In genomic region chr18:77299706-77300105, GRCh38 we compare ENCODE assay signal across 36 cellular contexts. TPM values are rescaled to one million over a fixed set of nuclear protein-coding genes. Genes with fewer than 3 reads are reported as not detected.
"Had no signal": no experiment of that assay in that cellular context is flagged by ENCODE, and none has a peak within 500 bp of the region (broad histone marks: within the 10 kb centered on the region; RNA-seq: fewer than 3 reads in every experiment).

No MANE protein-coding gene starts in this region.

- H3K27me3 ChIP-seq: body of pancreas, brain microvascular endothelial cell had no signal

- H3K27me3 Mint-ChIP-seq: activated CD4-positive, alpha-beta memory T cell treated with anti-CD3 and anti-CD28 coated beads, Interleukin-2, amount 10 ng/mL, durations not matched to agents 7 days and 5 days; activated CD8-positive, alpha-beta memory T cell treated with anti-CD3 and anti-CD28 coated beads, Interleukin-2, amount 10 ng/mL, durations not matched to agents 7 days and 5 days; activated naive CD4-positive, alpha-beta T cell treated with anti-CD3 and anti-CD28 coated beads, Interleukin-2, amount 10 ng/mL, durations not matched to agents 7 days and 5 days had no signal

- H3K27ac Mint-ChIP-seq: activated CD4-positive, alpha-beta memory T cell treated with anti-CD3 and anti-CD28 coated beads, Interleukin-2, amount 10 ng/mL, durations not matched to agents 7 days and 5 days; activated CD4-positive, alpha-beta T cell treated with anti-CD3 and anti-CD28 coated beads for 36 hours; activated CD4-positive, alpha-beta T cell treated with anti-CD3 and anti-CD28 coated beads, Interleukin-2, amount 10 ng/mL, durations not matched to agents 7 days and 5 days; activated CD8-positive, alpha-beta memory T cell treated with anti-CD3 and anti-CD28 coated beads, Interleukin-2, amount 10 ng/mL, durations not matched to agents 7 days and 5 days; activated CD8-positive, alpha-beta T cell treated with anti-CD3 and anti-CD28 coated beads, Interleukin-2, amount 10 ng/mL, durations not matched to agents 7 days and 5 days; activated naive CD4-positive, alpha-beta T cell treated with anti-CD3 and anti-CD28 coated beads, Interleukin-2, amount 10 ng/mL, durations not matched to agents 7 days and 5 days; activated naive CD4-positive, alpha-beta T cell treated with anti-CD3 and anti-CD28 coated beads, Interleukin-2, amount 50 U/mL, for 24 hours; activated naive CD8-positive, alpha-beta T cell; activated naive CD8-positive, alpha-beta T cell treated with anti-CD3 and anti-CD28 coated beads, Interleukin-2, amount 10 ng/mL, durations not matched to agents 7 days and 5 days; activated naive CD8-positive, alpha-beta T cell treated with anti-CD3 and anti-CD28 coated beads, Interleukin-2, amount 50 U/mL, for 24 hours; activated T-cell treated with anti-CD3 and anti-CD28 coated beads, Interleukin-2, amount 50 U/mL, for 24 hours; activated T-helper 2 cell treated with anti-CD3 and anti-CD28 coated beads, Interferon-gamma antibody, Interleukin-2, Interleukin-4, amounts not matched to agents 10 μg/mL and 5 μg/mL and 100 μg/mL, durations not matched to agents 14 hours and 24 hours and 36 hours; T-helper 1 cell treated with Interleukin-12 subunit alpha and Interleukin-12 subunit beta and Interleukin-4 antibody, amounts not matched to agents 30 μg/mL and 1 μg/mL, for 36 hours; T-helper 2 cell treated with Interferon-gamma antibody and Interleukin-4, amounts not matched to agents 5 μg/mL and 100 μg/mL, for 36 hours; WTC11 had no signal

- H3K4me3 ChIP-seq: body of pancreas, breast epithelium had no signal

- H3K36me3 ChIP-seq: brain microvascular endothelial cell, breast epithelium, WERI-Rb-1 had no signal

- H3K4me1 ChIP-seq: breast epithelium had no signal

- DNase-seq: activated CD4-positive, alpha-beta memory T cell treated with anti-CD3 and anti-CD28 coated beads, Interleukin-2, amount 10 ng/mL, durations not matched to agents 7 days and 5 days; activated CD4-positive, alpha-beta T cell treated with anti-CD3 and anti-CD28 coated beads for 1 hour; activated CD4-positive, alpha-beta T cell treated with anti-CD3 and anti-CD28 coated beads for 36 hours; activated CD4-positive, alpha-beta T cell treated with anti-CD3 and anti-CD28 coated beads for 48 hours; activated CD4-positive, alpha-beta T cell treated with anti-CD3 and anti-CD28 coated beads, Interleukin-2, amount 10 ng/mL, durations not matched to agents 7 days and 5 days; activated CD4-positive, alpha-beta T cell treated with anti-CD3 and anti-CD28 coated beads, Interleukin-2, amount 50 U/mL, for 48 hours; activated CD4-positive, CD25-positive, alpha-beta regulatory T cell; activated CD8-positive, alpha-beta memory T cell treated with anti-CD3 and anti-CD28 coated beads for 24 hours; activated CD8-positive, alpha-beta memory T cell treated with anti-CD3 and anti-CD28 coated beads, Interleukin-2, amount 10 ng/mL, durations not matched to agents 7 days and 5 days; activated CD8-positive, alpha-beta memory T cell treated with anti-CD3 and anti-CD28 coated beads, Interleukin-2, amount 50 U/mL, for 48 hours; activated CD8-positive, alpha-beta T cell treated with anti-CD3 and anti-CD28 coated beads, Interleukin-2, amount 10 ng/mL, durations not matched to agents 7 days and 5 days; activated effector memory CD4-positive, alpha-beta T cell treated with Interleukin-2 at 50 U/mL for 16 hours; activated gamma-delta T cell; activated naive CD4-positive, alpha-beta T cell treated with anti-CD3 and anti-CD28 coated beads, Interleukin-2, amount 10 ng/mL, durations not matched to agents 7 days and 5 days; activated naive CD4-positive, alpha-beta T cell treated with Interleukin-2 at 50 U/mL for 16 hours; activated naive CD8-positive, alpha-beta T cell treated with anti-CD3 and anti-CD28 coated beads, Interleukin-2, amount 10 ng/mL, durations not matched to agents 7 days and 5 days; activated naive CD8-positive, alpha-beta T cell treated with anti-CD3 and anti-CD28 coated beads, Interleukin-2, amount 50 U/mL, for 24 hours; activated T-cell treated with anti-CD3 and anti-CD28 coated beads, Interleukin-2, amount 50 U/mL, for 24 hours; activated T-cell treated with anti-CD3 and anti-CD28 coated beads, Interleukin-2, amount 50 U/mL, for 48 hours; aorta; body of pancreas; brain microvascular endothelial cell; central memory CD4-positive, alpha-beta T cell; T-helper 1 cell; T-helper 2 cell; T-helper 9 cell; WERI-Rb-1 had no signal

- H3K9me3 Mint-ChIP-seq: activated CD4-positive, alpha-beta memory T cell treated with anti-CD3 and anti-CD28 coated beads, Interleukin-2, amount 10 ng/mL, durations not matched to agents 7 days and 5 days; activated CD4-positive, alpha-beta T cell treated with anti-CD3 and anti-CD28 coated beads, Interleukin-2, amount 10 ng/mL, durations not matched to agents 7 days and 5 days; activated naive CD4-positive, alpha-beta T cell treated with anti-CD3 and anti-CD28 coated beads, Interleukin-2, amount 10 ng/mL, durations not matched to agents 7 days and 5 days; activated naive CD4-positive, alpha-beta T cell treated with anti-CD3 and anti-CD28 coated beads, Interleukin-2, amount 50 U/mL, for 24 hours; activated naive CD8-positive, alpha-beta T cell treated with anti-CD3 and anti-CD28 coated beads, Interleukin-2, amount 10 ng/mL, durations not matched to agents 7 days and 5 days; activated naive CD8-positive, alpha-beta T cell treated with anti-CD3 and anti-CD28 coated beads, Interleukin-2, amount 50 U/mL, for 24 hours; activated T-cell treated with anti-CD3 and anti-CD28 coated beads, Interleukin-2, amount 50 U/mL, for 24 hours; activated T-helper 2 cell treated with anti-CD3 and anti-CD28 coated beads, Interferon-gamma antibody, Interleukin-2, Interleukin-4, amounts not matched to agents 10 μg/mL and 5 μg/mL and 100 μg/mL, durations not matched to agents 14 hours and 24 hours and 36 hours; T-helper 1 cell treated with Interleukin-12 subunit alpha and Interleukin-12 subunit beta and Interleukin-4 antibody, amounts not matched to agents 30 μg/mL and 1 μg/mL, for 36 hours; T-helper 2 cell treated with Interferon-gamma antibody and Interleukin-4, amounts not matched to agents 5 μg/mL and 100 μg/mL, for 36 hours; WTC11 had no signal

- H3K27ac ChIP-seq: brain microvascular endothelial cell, breast epithelium, WERI-Rb-1 had no signal

- ATAC-seq: activated CD4-positive, alpha-beta T cell treated with anti-CD3 and anti-CD28 coated beads for 36 hours; activated CD4-positive, CD25-positive, alpha-beta regulatory T cell treated with anti-CD3 and anti-CD28 coated beads, Interleukin-2, amount 50 U/mL, for 24 hours; activated CD8-positive, alpha-beta memory T cell treated with anti-CD3 and anti-CD28 coated beads, Interleukin-2, amount 10 ng/mL, durations not matched to agents 7 days and 5 days; activated CD8-positive, alpha-beta T cell treated with anti-CD3 and anti-CD28 coated beads, Interleukin-2, amount 10 ng/mL, durations not matched to agents 7 days and 5 days; activated naive CD8-positive, alpha-beta T cell treated with anti-CD3 and anti-CD28 coated beads, Interleukin-2, amount 50 U/mL, for 24 hours; WTC11 had no signal

- H3K4me3 Mint-ChIP-seq: activated CD4-positive, alpha-beta memory T cell treated with anti-CD3 and anti-CD28 coated beads, Interleukin-2, amount 10 ng/mL, durations not matched to agents 7 days and 5 days; activated CD4-positive, alpha-beta T cell treated with anti-CD3 and anti-CD28 coated beads for 36 hours; activated CD4-positive, alpha-beta T cell treated with anti-CD3 and anti-CD28 coated beads, Interleukin-2, amount 10 ng/mL, durations not matched to agents 7 days and 5 days; activated CD8-positive, alpha-beta memory T cell treated with anti-CD3 and anti-CD28 coated beads, Interleukin-2, amount 10 ng/mL, durations not matched to agents 7 days and 5 days; activated CD8-positive, alpha-beta T cell treated with anti-CD3 and anti-CD28 coated beads, Interleukin-2, amount 10 ng/mL, durations not matched to agents 7 days and 5 days; activated naive CD4-positive, alpha-beta T cell treated with anti-CD3 and anti-CD28 coated beads, Interleukin-2, amount 10 ng/mL, durations not matched to agents 7 days and 5 days; activated naive CD4-positive, alpha-beta T cell treated with anti-CD3 and anti-CD28 coated beads, Interleukin-2, amount 50 U/mL, for 24 hours; activated naive CD8-positive, alpha-beta T cell; activated naive CD8-positive, alpha-beta T cell treated with anti-CD3 and anti-CD28 coated beads, Interleukin-2, amount 10 ng/mL, durations not matched to agents 7 days and 5 days; activated naive CD8-positive, alpha-beta T cell treated with anti-CD3 and anti-CD28 coated beads, Interleukin-2, amount 50 U/mL, for 24 hours; activated T-cell treated with anti-CD3 and anti-CD28 coated beads, Interleukin-2, amount 50 U/mL, for 24 hours; T-helper 1 cell treated with Interleukin-12 subunit alpha and Interleukin-12 subunit beta and Interleukin-4 antibody, amounts not matched to agents 30 μg/mL and 1 μg/mL, for 36 hours; T-helper 2 cell treated with Interferon-gamma antibody and Interleukin-4, amounts not matched to agents 5 μg/mL and 100 μg/mL, for 36 hours; WTC11 had no signal

- H3K9me3 ChIP-seq: body of pancreas, breast epithelium had no signal

- H3K4me1 Mint-ChIP-seq: activated CD4-positive, alpha-beta memory T cell treated with anti-CD3 and anti-CD28 coated beads, Interleukin-2, amount 10 ng/mL, durations not matched to agents 7 days and 5 days; activated CD4-positive, alpha-beta T cell treated with anti-CD3 and anti-CD28 coated beads for 36 hours; activated CD4-positive, alpha-beta T cell treated with anti-CD3 and anti-CD28 coated beads, Interleukin-2, amount 10 ng/mL, durations not matched to agents 7 days and 5 days; activated CD8-positive, alpha-beta memory T cell treated with anti-CD3 and anti-CD28 coated beads, Interleukin-2, amount 10 ng/mL, durations not matched to agents 7 days and 5 days; activated naive CD4-positive, alpha-beta T cell treated with anti-CD3 and anti-CD28 coated beads, Interleukin-2, amount 10 ng/mL, durations not matched to agents 7 days and 5 days; activated naive CD4-positive, alpha-beta T cell treated with anti-CD3 and anti-CD28 coated beads, Interleukin-2, amount 50 U/mL, for 24 hours; activated naive CD8-positive, alpha-beta T cell treated with anti-CD3 and anti-CD28 coated beads, Interleukin-2, amount 10 ng/mL, durations not matched to agents 7 days and 5 days; activated naive CD8-positive, alpha-beta T cell treated with anti-CD3 and anti-CD28 coated beads, Interleukin-2, amount 50 U/mL, for 24 hours had no signal

- H3K36me3 Mint-ChIP-seq: activated CD8-positive, alpha-beta memory T cell treated with anti-CD3 and anti-CD28 coated beads, Interleukin-2, amount 10 ng/mL, durations not matched to agents 7 days and 5 days; activated naive CD4-positive, alpha-beta T cell treated with anti-CD3 and anti-CD28 coated beads, Interleukin-2, amount 10 ng/mL, durations not matched to agents 7 days and 5 days; activated naive CD4-positive, alpha-beta T cell treated with anti-CD3 and anti-CD28 coated beads, Interleukin-2, amount 50 U/mL, for 24 hours; activated naive CD8-positive, alpha-beta T cell; activated naive CD8-positive, alpha-beta T cell treated with anti-CD3 and anti-CD28 coated beads, Interleukin-2, amount 10 ng/mL, durations not matched to agents 7 days and 5 days; WTC11 had no signal

RNA-seq across cellular contexts. Expression of gene GALR1, which starts 50.1 kb away (rescaled TPM):
- total RNA-seq: activated CD4-positive, alpha-beta memory T cell treated with anti-CD3 and anti-CD28 coated beads, Interleukin-2, amount 10 ng/mL, durations not matched to agents 7 days and 5 days; activated CD4-positive, alpha-beta T cell treated with anti-CD3 and anti-CD28 coated beads for 36 hours; activated CD4-positive, alpha-beta T cell treated with anti-CD3 and anti-CD28 coated beads, Interleukin-2, amount 10 ng/mL, durations not matched to agents 7 days and 5 days; activated CD8-positive, alpha-beta memory T cell treated with anti-CD3 and anti-CD28 coated beads, Interleukin-2, amount 10 ng/mL, durations not matched to agents 7 days and 5 days; activated CD8-positive, alpha-beta T cell treated with anti-CD3 and anti-CD28 coated beads, Interleukin-2, amount 10 ng/mL, durations not matched to agents 7 days and 5 days; activated naive CD8-positive, alpha-beta T cell treated with anti-CD3 and anti-CD28 coated beads, Interleukin-2, amount 10 ng/mL, durations not matched to agents 7 days and 5 days; activated T-helper 2 cell treated with anti-CD3 and anti-CD28 coated beads, Interferon-gamma antibody, Interleukin-2, Interleukin-4, amounts not matched to agents 10 μg/mL and 5 μg/mL and 100 μg/mL, durations not matched to agents 14 hours and 24 hours and 36 hours; astrocyte had no signal
